23 cellular contexts compared by ENCODE assay signal in genomic region chr2:65059071-65059470, GRCh38. TPM values are rescaled to one million over a fixed set of nuclear protein-coding genes. Genes with fewer than 3 reads are reported as not detected.
DNase-seq lines count a peak whose midpoint lies in the region; ATAC-seq and TF ChIP-seq lines count a peak whose summit lies in the region.
"Had no signal": no experiment of that assay in that cellular context is flagged by ENCODE, and none has a peak within 500 bp of the region (broad histone marks: within the 10 kb centered on the region; RNA-seq: fewer than 3 reads in every experiment).

No MANE protein-coding gene starts in this region.

- H2AFZ ChIP-seq in neural cell (ENCODE audit: low read depth, low read length) (no peak overlapping the region), hepatocyte (no peak overlapping the region)

- peaks cover 67% of the 10 kb centered on the region for H3K79me2 ChIP-seq in neural cell (replicated peaks; ENCODE audit: insufficient read depth, low read length)
- H3K79me2 ChIP-seq in hepatocyte, result peaks cover 68% of the 10 kb centered on the region

- H4K20me1 ChIP-seq in neural cell (ENCODE audit: insufficient read depth) (peaks cover 6% of the 10 kb centered on the region), hepatocyte (ENCODE audit: insufficient read depth, poor library complexity, severe bottlenecking) (peaks cover 8% of the 10 kb centered on the region)

- no peaks in the 10 kb centered on the region for H3K27me3 ChIP-seq in heart left ventricle
- H3K27me3 ChIP-seq in neural cell (ENCODE audit: insufficient read depth, low read depth, low read length), result no peaks in the 10 kb centered on the region
- no peaks in the 10 kb centered on the region for H3K27me3 ChIP-seq in thyroid gland
- H3K27me3 ChIP-seq in hepatocyte, result no peaks in the 10 kb centered on the region
- H3K27me3 ChIP-seq: colonic mucosa, upper lobe of left lung had no signal

- no peaks in the 10 kb centered on the region for H3K36me3 ChIP-seq in heart left ventricle
- H3K36me3 ChIP-seq in neural cell (ENCODE audit: insufficient read depth, low read length), result no peaks in the 10 kb centered on the region
- H3K36me3 ChIP-seq in thyroid gland, result no peaks in the 10 kb centered on the region
- H3K36me3 ChIP-seq in hepatocyte (replicated peaks; ENCODE audit: insufficient read depth, low read depth), result no peaks in the 10 kb centered on the region
- H3K36me3 ChIP-seq: colonic mucosa, upper lobe of left lung had no signal

- H3K9me3 ChIP-seq in heart left ventricle, result no peaks in the 10 kb centered on the region
- no peaks in the 10 kb centered on the region for H3K9me3 ChIP-seq in neural cell (ENCODE audit: low read length)
- H3K9me3 ChIP-seq in thyroid gland, result no peaks in the 10 kb centered on the region
- no peaks in the 10 kb centered on the region for H3K9me3 ChIP-seq in hepatocyte (ENCODE audit: low read depth)
- H3K9me3 ChIP-seq: colonic mucosa, upper lobe of left lung had no signal

- peaks cover 4 to 80% (median 67%) of the 10 kb centered on the region in 12 donors for H3K4me1 ChIP-seq in heart left ventricle
- H3K4me1 ChIP-seq in thyroid gland, result peaks cover 19 to 64% of the 10 kb centered on the region in 2 donors
- H3K4me1 ChIP-seq in hepatocyte (ENCODE audit: insufficient read depth), result no peaks in the 10 kb centered on the region

- H3K9ac ChIP-seq in neural cell (ENCODE audit: low read length), result peak overlapping the region; percentile 13

- TF ChIP-seq CTCF in heart left ventricle (IDR thresholded peaks at IDR 0.05) (no peak), neural cell (IDR thresholded peaks at IDR 0.05; ENCODE audit: poor library complexity, severe bottlenecking) (no peak), thyroid gland (IDR thresholded peaks at IDR 0.05) (no peak), hepatocyte (IDR thresholded peaks at IDR 0.05; ENCODE audit: poor library complexity) (no peak)

- no peak for TF ChIP-seq EP300 in neural cell (conservative IDR thresholded peaks at IDR 0.05; ENCODE audit: poor library complexity, severe bottlenecking)

- H3F3A ChIP-seq in neural cell (ENCODE audit: insufficient read depth, low read length, poor library complexity, severe bottlenecking), result no peaks in the 10 kb centered on the region

- TF ChIP-seq POLR2A in heart left ventricle (IDR thresholded peaks at IDR 0.05) (no peak), thyroid gland (IDR thresholded peaks at IDR 0.05) (no peak)

- whole genome bisulfite sequencing in heart left ventricle, 4 donors, result 48 to 73% (median 60%) methylated on average over 1 of the region's 1 CpG
- WGBS in thyroid gland, 2 donors, result 86 to 97% methylated on average over 1 of the region's 1 CpG
- 90% methylated on average over 1 of the region's 1 CpG for WGBS in hepatocyte (ENCODE audit: low lambda C conversion rate, missing lambda C conversion rate)

- H3K4me2 ChIP-seq in neural cell (ENCODE audit: low read length), result peak overlapping the region; percentile 16
- no peak overlapping the region for H3K4me2 ChIP-seq in hepatocyte

- H3K4me3 ChIP-seq in heart left ventricle (no peak overlapping the region), neural cell (ENCODE audit: low read length) (peak overlapping the region; percentile 45), thyroid gland (replicated peaks in 1 of 3) (no peak overlapping the region), hepatocyte (no peak overlapping the region)
- H3K4me3 ChIP-seq: colonic mucosa, upper lobe of left lung had no signal

- H3K9me2 ChIP-seq in neural cell (ENCODE audit: insufficient read depth, low read length), result no peaks in the 10 kb centered on the region
- H3K9me2 ChIP-seq in hepatocyte (replicated peaks; ENCODE audit: insufficient read depth), result no peaks in the 10 kb centered on the region

- intact Hi-C loops in heart left ventricle (cut with DNase I), result loop anchor here in 4 of 10 donors (2.0 to 5.0 kb wide), 5 partner anchors 16 to 168 kb away; partner anchors contain the start of genes RAB1A (in 2 of the 4) and ACTR2 (in 1 of the 4)
- intact Hi-C loops in Right ventricle myocardium inferior (cut with DNase I), result loop anchor here (5.0 kb wide), 1 partner anchor 103 kb away; no protein-coding TSS in a partner anchor
- intact Hi-C loops in thyroid gland (cut with DNase I), result no loop called here

- TF ChIP-seq RAD21 in neural cell (conservative IDR thresholded peaks at IDR 0.05), result no peak

- DNase-seq in heart left ventricle, result peak in 2 of 5 donors; percentile 58 to 66
- no peak for DNase-seq in Right ventricle myocardium inferior (ENCODE audit: missing footprints)
- peak; percentile 63 to 92 for DNase-seq in dermis microvascular lymphatic vessel endothelial cell (ENCODE audit: low read depth in 2 of 2)
- no peak for DNase-seq in thyroid gland
- DNase-seq in hepatocyte (ENCODE audit: low spot score), result no peak
- DNase-seq: activated CD4-positive, alpha-beta memory T cell treated with anti-CD3 and anti-CD28 coated beads for 36 hours; activated T-cell treated with anti-CD3 and anti-CD28 coated beads, Interleukin-2, amount 50 U/mL, for 1 hour; colonic mucosa; foreskin fibroblast; H9; kidney glomerular epithelial cell; midbrain; NCI-H1417; PC-3; stimulated activated CD4-positive, alpha-beta T cell treated with anti-CD3 and anti-CD28 coated beads, Interleukin-2, amount 100 ng/mL, for 24 hours; stimulated activated naive CD4-positive, alpha-beta T cell treated with Interleukin-2 at 50 U/mL for 16 hours; upper lobe of left lung had no signal

- peak overlapping the region in 11 of 12 donors; percentile 1 to 93 (median 51) for H3K27ac ChIP-seq in heart left ventricle
- H3K27ac ChIP-seq in neural cell (ENCODE audit: low read length), result no peak overlapping the region
- peak overlapping the region in 2 of 3 donors; percentile 78 to 91 for H3K27ac ChIP-seq in thyroid gland
- no peak overlapping the region for H3K27ac ChIP-seq in hepatocyte
- H3K27ac ChIP-seq: C4-2B, colonic mucosa had no signal

- ATAC-seq in heart left ventricle (no peak), Right ventricle myocardium inferior (no peak), GM18868 (IDR thresholded peaks at IDR 0.05; ENCODE audit: unreplicated experiment) (no peak), GM18873 (IDR thresholded peaks at IDR 0.05; ENCODE audit: low FRiP score, unreplicated experiment) (no peak)
- ATAC-seq: activated naive CD4-positive, alpha-beta T cell treated with anti-CD3 and anti-CD28 coated beads, Interleukin-2, amount 50 U/mL, for 72 hours; PC-3; WTC11 had no signal

TF ChIP-seq in neural cell, 6 proteins besides CTCF, POLR2A, EP300 and RAD21:
- TF ChIP-seq TAF1 (IDR thresholded peaks at IDR 0.05; ENCODE audit: low read depth) (no peak), MXI1 (conservative IDR thresholded peaks at IDR 0.05; ENCODE audit: poor library complexity, severe bottlenecking) (no peak), POLR2AphosphoS5 (IDR thresholded peaks at IDR 0.05) (no peak)
- TF ChIP-seq, protein P1, sequence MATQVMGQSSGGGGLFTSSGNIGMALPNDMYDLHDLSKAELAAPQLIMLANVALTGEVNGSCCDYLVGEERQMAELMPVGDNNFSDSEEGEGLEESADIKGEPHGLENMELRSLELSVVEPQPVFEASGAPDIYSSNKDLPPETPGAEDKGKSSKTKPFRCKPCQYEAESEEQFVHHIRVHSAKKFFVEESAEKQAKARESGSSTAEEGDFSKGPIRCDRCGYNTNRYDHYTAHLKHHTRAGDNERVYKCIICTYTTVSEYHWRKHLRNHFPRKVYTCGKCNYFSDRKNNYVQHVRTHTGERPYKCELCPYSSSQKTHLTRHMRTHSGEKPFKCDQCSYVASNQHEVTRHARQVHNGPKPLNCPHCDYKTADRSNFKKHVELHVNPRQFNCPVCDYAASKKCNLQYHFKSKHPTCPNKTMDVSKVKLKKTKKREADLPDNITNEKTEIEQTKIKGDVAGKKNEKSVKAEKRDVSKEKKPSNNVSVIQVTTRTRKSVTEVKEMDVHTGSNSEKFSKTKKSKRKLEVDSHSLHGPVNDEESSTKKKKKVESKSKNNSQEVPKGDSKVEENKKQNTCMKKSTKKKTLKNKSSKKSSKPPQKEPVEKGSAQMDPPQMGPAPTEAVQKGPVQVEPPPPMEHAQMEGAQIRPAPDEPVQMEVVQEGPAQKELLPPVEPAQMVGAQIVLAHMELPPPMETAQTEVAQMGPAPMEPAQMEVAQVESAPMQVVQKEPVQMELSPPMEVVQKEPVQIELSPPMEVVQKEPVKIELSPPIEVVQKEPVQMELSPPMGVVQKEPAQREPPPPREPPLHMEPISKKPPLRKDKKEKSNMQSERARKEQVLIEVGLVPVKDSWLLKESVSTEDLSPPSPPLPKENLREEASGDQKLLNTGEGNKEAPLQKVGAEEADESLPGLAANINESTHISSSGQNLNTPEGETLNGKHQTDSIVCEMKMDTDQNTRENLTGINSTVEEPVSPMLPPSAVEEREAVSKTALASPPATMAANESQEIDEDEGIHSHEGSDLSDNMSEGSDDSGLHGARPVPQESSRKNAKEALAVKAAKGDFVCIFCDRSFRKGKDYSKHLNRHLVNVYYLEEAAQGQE (IDR thresholded peaks at IDR 0.05; ENCODE audit: borderline replicate concordance), result no peak

RNA-seq across cellular contexts. Expression of gene CEP68, which starts 2.9 kb away (rescaled TPM):
- total RNA-seq in heart left ventricle, result 10 to 100 TPM; 14.0 to 26.8 (median 18.8) TPM
- polyA plus RNA-seq in heart left ventricle, result 1 to 10 TPM; 6.5 to 7.6 TPM
- total RNA-seq in Right ventricle myocardium inferior, result 19.7 TPM
- 37.2 and 45.6 TPM in 2 replicates for total RNA-seq in dermis microvascular lymphatic vessel endothelial cell
- polyA plus RNA-seq in neural cell, result 34.7 and 38.8 TPM in 2 replicates
- polyA minus RNA-seq in neural cell, result 58.4 and 68.8 TPM in 2 replicates
- 10 to 100 TPM; 19.8 to 34.1 (median 27.5) TPM for total RNA-seq in thyroid gland
- 7.6 and 8.2 TPM in 2 replicates for total RNA-seq in hepatocyte
- 9.4 and 9.8 TPM in 2 replicates for polyA plus RNA-seq in hepatocyte

Comparison
In these comparisons a context has a peak if more than half of its experiments do, and no peak if none do; other contexts are left out.
1. DNase-seq: peak in dermis microvascular lymphatic vessel endothelial cell (2 of 2); none in Right ventricle myocardium inferior (single experiment), thyroid gland (0 of 2) and hepatocyte (single experiment).
2. H3K27ac ChIP-seq: peak in heart left ventricle (11 of 12) and thyroid gland (2 of 3); none in neural cell (single experiment) and hepatocyte (single experiment).